Comparison of ENCODE assay signal across 9 cellular contexts in the genomic region with DNA sequence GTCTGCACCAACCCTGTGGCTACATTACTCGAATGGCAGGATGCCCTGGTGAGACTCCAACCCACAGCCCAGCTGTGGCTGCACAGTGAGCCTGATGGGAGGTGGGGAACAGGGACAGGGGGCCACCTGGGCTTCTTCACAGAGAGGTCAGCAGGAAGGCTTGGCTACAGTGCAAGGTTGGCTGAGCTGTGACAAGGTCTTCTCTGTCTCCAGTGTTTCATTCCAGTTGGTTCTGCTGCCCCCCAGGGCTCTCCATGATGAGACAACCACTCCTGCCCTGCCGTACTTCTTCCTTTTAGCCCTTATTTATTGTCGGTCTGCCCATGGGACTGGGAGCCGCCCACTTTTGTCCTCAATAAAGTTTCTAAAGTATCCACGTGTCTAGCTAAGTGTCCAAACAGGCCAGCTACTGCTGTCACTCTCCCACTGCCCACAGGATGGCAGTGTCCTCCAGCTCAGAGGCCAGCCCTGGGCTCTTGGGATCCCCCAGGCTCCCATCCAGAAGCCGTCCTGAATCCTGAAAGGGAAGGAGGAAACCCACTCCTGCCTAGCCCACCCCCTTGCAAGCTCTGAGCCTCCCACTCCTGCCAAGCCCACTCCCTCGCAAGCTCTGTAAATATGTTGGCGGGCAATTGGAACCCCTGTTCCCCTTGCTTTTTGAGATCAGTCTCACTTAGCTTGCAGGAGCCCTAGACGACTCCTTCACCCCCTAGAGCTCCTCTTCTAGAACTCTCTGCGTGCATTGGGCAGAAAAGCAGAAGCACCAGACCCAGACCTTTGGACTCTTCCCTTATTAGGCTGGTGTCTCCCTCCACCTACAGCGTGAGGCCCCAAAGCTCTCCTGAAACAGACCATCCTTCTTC. TPM values are rescaled to one million over a fixed set of nuclear protein-coding genes. Genes with fewer than 3 reads are reported as not detected.
DNase-seq lines count a peak whose midpoint lies in the region; ATAC-seq, FAIRE-seq and TF ChIP-seq lines count a peak whose summit lies in the region.
"Had no signal": no experiment of that assay in that cellular context is flagged by ENCODE, and none has a peak within 500 bp of the region (broad histone marks: within the 10 kb centered on the region; RNA-seq: fewer than 3 reads in every experiment).

No MANE protein-coding gene starts in this region.

- H3K4me2 ChIP-seq in astrocyte (ENCODE audit: low read length) = no peak overlapping the region
- peak overlapping the region; percentile 43 for H3K4me2 ChIP-seq in hepatocyte

- no peak overlapping the region for H3K4me3 Mint-ChIP-seq in astrocyte (ENCODE audit: unreplicated experiment)

- H3K27ac ChIP-seq in astrocyte (ENCODE audit: low read depth, low read length) (no peak overlapping the region), hepatocyte (no peak overlapping the region), sigmoid colon (no peak overlapping the region)
- H3K27ac ChIP-seq: BLaER1 treated with 17β-estradiol and CSF1 and Interleukin-3, amounts not matched to agents 10 nM and 100 nM had no signal

- H3K4me1 Mint-ChIP-seq in astrocyte (ENCODE audit: low read depth, unreplicated experiment) = no peaks in the 10 kb centered on the region

- H2AFZ ChIP-seq in astrocyte (ENCODE audit: low read depth, low read length) (no peak overlapping the region), hepatocyte (no peak overlapping the region)

- H3K4me3 ChIP-seq in NB4 (ENCODE audit: low read depth, low read length) = no peak overlapping the region
- no peak overlapping the region for H3K4me3 ChIP-seq in astrocyte (ENCODE audit: insufficient read depth, low read depth, low read length)
- H3K4me3 ChIP-seq in hepatocyte = no peak overlapping the region
- H3K4me3 ChIP-seq in sigmoid colon = no peak overlapping the region

- peaks cover 8% of the 10 kb centered on the region for H3K9me3 Mint-ChIP-seq in astrocyte (ENCODE audit: unreplicated experiment)

- TF ChIP-seq CTCF in NB4 (IDR thresholded peaks at IDR 0.05; ENCODE audit: low read depth, low read length) (peak; percentile 75), astrocyte (IDR thresholded peaks at IDR 0.05; ENCODE audit: insufficient read depth, low read depth, low read length) (peak; percentile 87), hepatocyte (IDR thresholded peaks at IDR 0.05; ENCODE audit: poor library complexity) (peak; percentile 86), sigmoid colon (IDR thresholded peaks at IDR 0.05) (peak; percentile 50 to 74 (median 69))

- TF ChIP-seq POLR2A in NB4 (IDR thresholded peaks at IDR 0.05; ENCODE audit: extremely low read depth, insufficient read length) (no peak), sigmoid colon (IDR thresholded peaks at IDR 0.05) (no peak)

- FAIRE-seq in astrocyte (lab: Jason Lieb, UNC) = no peak

- H3K36me3 ChIP-seq in astrocyte (ENCODE audit: insufficient read depth, low read length) = no peaks in the 10 kb centered on the region
- no peaks in the 10 kb centered on the region for H3K36me3 ChIP-seq in hepatocyte (replicated peaks; ENCODE audit: insufficient read depth, low read depth)
- no peaks in the 10 kb centered on the region for H3K36me3 ChIP-seq in sigmoid colon

- TF ChIP-seq EP300 in sigmoid colon (IDR thresholded peaks at IDR 0.05) = no peak

- H3K4me1 ChIP-seq in astrocyte (ENCODE audit: insufficient read depth, low read length) (peaks cover 3% of the 10 kb centered on the region), hepatocyte (ENCODE audit: insufficient read depth) (peaks cover 11% of the 10 kb centered on the region), sigmoid colon (peaks cover 0 to 26% (median 14%) of the 10 kb centered on the region in 4 donors)

- H3K27ac Mint-ChIP-seq in astrocyte (ENCODE audit: unreplicated experiment) = no peak overlapping the region

- ATAC-seq in HG03469 (IDR thresholded peaks at IDR 0.05; ENCODE audit: unreplicated experiment) (no peak), GM18909 (IDR thresholded peaks at IDR 0.05; ENCODE audit: poor library complexity, unreplicated experiment) (no peak)

- DNase-seq in NCI-H1694 (lab: John Stamatoyannopoulos, UW) (peak; percentile 22), NCI-H1694 treated with DMSO at 0.1 percent for 48 hours (lab: John Stamatoyannopoulos, UW) (no peak), NB4 (ENCODE audit: low read depth) (peak; percentile 70), astrocyte (ENCODE audit: low read depth) (peak; percentile 44), hepatocyte (ENCODE audit: low spot score) (peak; percentile 88), sigmoid colon (peak; percentile 81)

- peaks cover 5% of the 10 kb centered on the region for H3K36me3 Mint-ChIP-seq in astrocyte (ENCODE audit: low read depth, unreplicated experiment)

- H3K79me2 ChIP-seq in astrocyte (ENCODE audit: insufficient read depth, low read length) = no peaks in the 10 kb centered on the region
- no peaks in the 10 kb centered on the region for H3K79me2 ChIP-seq in hepatocyte

- H3K9me3 ChIP-seq in astrocyte (ENCODE audit: insufficient read depth, low read depth, low read length) = peaks cover 3% of the 10 kb centered on the region
- no peaks in the 10 kb centered on the region for H3K9me3 ChIP-seq in hepatocyte (ENCODE audit: low read depth)
- H3K9me3 ChIP-seq in sigmoid colon = no peaks in the 10 kb centered on the region
- H3K9me3 ChIP-seq: BLaER1 treated with 17β-estradiol and CSF1 and Interleukin-3, amounts not matched to agents 10 nM and 100 nM had no signal

- H4K20me1 ChIP-seq in astrocyte (ENCODE audit: insufficient read depth, low read length) = peaks cover 8% of the 10 kb centered on the region
- H4K20me1 ChIP-seq in hepatocyte (ENCODE audit: insufficient read depth, poor library complexity, severe bottlenecking) = no peaks in the 10 kb centered on the region

- intact Hi-C loops in sigmoid colon (cut with DNase I) = no loop called here

- H3K9me2 ChIP-seq in hepatocyte (replicated peaks; ENCODE audit: insufficient read depth) = no peaks in the 10 kb centered on the region

- H3K27me3 ChIP-seq in astrocyte (ENCODE audit: insufficient read depth, low read length) (peaks cover 37% of the 10 kb centered on the region), hepatocyte (peaks cover 23% of the 10 kb centered on the region), sigmoid colon (peaks cover 26 to 64% (median 41%) of the 10 kb centered on the region in 3 donors)

- H3K27me3 Mint-ChIP-seq in astrocyte (ENCODE audit: low read depth, unreplicated experiment) = peaks cover 54% of the 10 kb centered on the region

- no peak overlapping the region for H3K9ac ChIP-seq in astrocyte (ENCODE audit: low read length)

- 49% methylated on average over 11 of the region's 11 CpGs for WGBS in hepatocyte (ENCODE audit: low lambda C conversion rate, missing lambda C conversion rate)
- WGBS in sigmoid colon, 2 donors = 29 to 58% methylated on average over 11 of the region's 11 CpGs

RNA-seq across cellular contexts. Expression of a gene that starts 5.4 kb away (rescaled TPM):
- total RNA-seq in astrocyte (0.09 TPM in 1 of 2 replicates, not detected in the other), hepatocyte (not detected in 2 replicates), sigmoid colon (not detected)
- polyA plus RNA-seq in hepatocyte (not detected in 2 replicates), sigmoid colon (under 1 TPM in 1 of 3 donors, not detected in 2; 0.03 TPM)

RNA-seq across cellular contexts. Expression of a gene that starts 8.5 kb away (rescaled TPM):
- total RNA-seq in astrocyte (2.2 and 2.7 TPM in 2 replicates), hepatocyte (3.4 and 4.1 TPM in 2 replicates), sigmoid colon (under 1 TPM in 1 of 4 donors, not detected in 3; 0.36 TPM)
- polyA plus RNA-seq in hepatocyte (8.0 and 12.5 TPM in 2 replicates), sigmoid colon (10 to 100 TPM in 1 of 3 donors, 1 to 10 TPM in 2; 4.8 to 25.7 (median 5.1) TPM)

RNA-seq across cellular contexts. Expression of a gene that starts 15.1 kb away (rescaled TPM):
- total RNA-seq in astrocyte (0.34 and 0.52 TPM in 2 replicates), hepatocyte (28.3 and 30.7 TPM in 2 replicates), sigmoid colon (under 1 TPM in 3 of 4 donors, not detected in 1; under 0.01 to 0.28 (median 0.16) TPM)
- polyA plus RNA-seq in hepatocyte (16.1 and 17.8 TPM in 2 replicates), sigmoid colon (10 to 100 TPM in 1 of 3 donors, 1 to 10 TPM in 2; 4.6 to 12.8 (median 7.8) TPM)

RNA-seq across cellular contexts. Expression of a gene that starts 35.7 kb away (rescaled TPM):
- total RNA-seq in astrocyte (44.0 and 46.3 TPM in 2 replicates), hepatocyte (24.9 and 26.5 TPM in 2 replicates), sigmoid colon (10 to 100 TPM; 10.3 to 32.1 (median 13.4) TPM)
- polyA plus RNA-seq in hepatocyte (36.8 and 39.8 TPM in 2 replicates), sigmoid colon (10 to 100 TPM in 2 of 3 donors, 1 to 10 TPM in 1; 6.9 to 13.8 (median 11.0) TPM)

RNA-seq across cellular contexts. Expression of a gene that starts 36.6 kb away (rescaled TPM):
- total RNA-seq in astrocyte = not detected in 2 replicates
- 0.70 and 1.1 TPM in 2 replicates for total RNA-seq in hepatocyte
- polyA plus RNA-seq in hepatocyte = 1.3 and 1.7 TPM in 2 replicates
- total RNA-seq in sigmoid colon = 10 to 100 TPM; 19.7 to 56.2 (median 38.6) TPM
- 10 to 100 TPM in 1 of 3 donors, 1 to 10 TPM in 1, under 1 TPM in 1; 0.46 to 31.8 (median 2.4) TPM for polyA plus RNA-seq in sigmoid colon

Comparison
In these comparisons a context has a peak if more than half of its experiments do, and no peak if none do; other contexts are left out.
1. RNA of a gene that starts 15.1 kb away (total RNA-seq): 28.3 to 30.7 TPM in hepatocyte; 0.34 to 0.52 TPM in astrocyte and under 0.01 to 0.28 TPM in sigmoid colon; every median in the first group is over 10 times any median in the second.
2. Peak in every context shown above with its lines, with median percentiles within 50 percentile points of each other: CTCF ChIP-seq.